ENCODE assay signal across 25 cellular contexts in genomic region chr15:65912235-65912634, GRCh38.
"Had no signal": no experiment of that assay in that cellular context is flagged by ENCODE, and none has a peak within 500 bp of the region (broad histone marks: within the 10 kb centered on the region; RNA-seq: fewer than 3 reads in every experiment).

No MANE protein-coding gene starts in this region.

- H3K36me3 Mint-ChIP-seq: activated CD4-positive, alpha-beta memory T cell treated with anti-CD3 and anti-CD28 coated beads for 36 hours; activated naive CD4-positive, alpha-beta T cell treated with anti-CD3 and anti-CD28 coated beads, Interleukin-2, amount 10 ng/mL, durations not matched to agents 7 days and 5 days; activated naive CD4-positive, alpha-beta T cell treated with anti-CD3 and anti-CD28 coated beads, Interleukin-2, amount 50 U/mL, for 72 hours; activated naive CD8-positive, alpha-beta T cell treated with anti-CD3 and anti-CD28 coated beads, Interleukin-2, amount 10 ng/mL, durations not matched to agents 7 days and 5 days had no signal

- DNase-seq: activated CD4-positive, alpha-beta memory T cell treated with anti-CD3 and anti-CD28 coated beads for 36 hours; activated CD4-positive, alpha-beta T cell treated with anti-CD3 and anti-CD28 coated beads, Interleukin-2, amount 10 ng/mL, durations not matched to agents 24 days and 14 days; activated CD8-positive, alpha-beta T cell treated with anti-CD3 and anti-CD28 coated beads, Interleukin-2, amount 10 ng/mL, durations not matched to agents 7 days and 5 days; activated gamma-delta T cell; activated naive CD4-positive, alpha-beta T cell; activated naive CD4-positive, alpha-beta T cell treated with anti-CD3 and anti-CD28 coated beads, Interleukin-2, amount 10 ng/mL, durations not matched to agents 7 days and 5 days; activated naive CD8-positive, alpha-beta T cell treated with anti-CD3 and anti-CD28 coated beads, Interleukin-2, amount 10 ng/mL, durations not matched to agents 7 days and 5 days; activated T-cell treated with anti-CD3 and anti-CD28 coated beads, Interleukin-2, amount 50 U/mL, for 4 hours; amniotic stem cell; anterior cingulate cortex; brain microvascular endothelial cell; caudate nucleus; effector CD8-positive, alpha-beta T cell; esophagus squamous epithelium; foreskin melanocyte; heart right ventricle; T-helper 1 cell; T-helper 17 cell; T1000 had no signal

- H3K9me3 ChIP-seq: esophagus squamous epithelium, gastroesophageal sphincter, heart right ventricle had no signal

- H3K27me3 Mint-ChIP-seq: activated CD4-positive, alpha-beta memory T cell treated with anti-CD3 and anti-CD28 coated beads for 36 hours; activated CD4-positive, alpha-beta T cell treated with anti-CD3 and anti-CD28 coated beads, Interleukin-2, amount 10 ng/mL, durations not matched to agents 24 days and 14 days; activated naive CD4-positive, alpha-beta T cell treated with anti-CD3 and anti-CD28 coated beads, Interleukin-2, amount 10 ng/mL, durations not matched to agents 7 days and 5 days; activated naive CD8-positive, alpha-beta T cell treated with anti-CD3 and anti-CD28 coated beads, Interleukin-2, amount 10 ng/mL, durations not matched to agents 7 days and 5 days; activated T-helper 17 cell treated with anti-CD3 and anti-CD28 coated beads, Interleukin-2, amount 50 U/mL, for 72 hours; T-helper 17 cell had no signal

- H3K27ac ChIP-seq: brain microvascular endothelial cell, epithelial cell of prostate, esophagus squamous epithelium, gastroesophageal sphincter, heart right ventricle, hepatocyte had no signal

- ATAC-seq: activated CD8-positive, alpha-beta T cell treated with anti-CD3 and anti-CD28 coated beads, Interleukin-2, amount 10 ng/mL, durations not matched to agents 7 days and 5 days; activated naive CD4-positive, alpha-beta T cell treated with anti-CD3 and anti-CD28 coated beads, Interleukin-2, amount 50 U/mL, for 72 hours; activated T-cell treated with anti-CD3 and anti-CD28 coated beads, Interleukin-2, amount 50 U/mL, for 4 hours; activated T-helper 17 cell treated with anti-CD3 and anti-CD28 coated beads, Interleukin-2, amount 50 U/mL, for 72 hours; gastroesophageal sphincter; heart right ventricle; T-helper 17 cell had no signal

- H3K27ac Mint-ChIP-seq: activated CD4-positive, alpha-beta memory T cell treated with anti-CD3 and anti-CD28 coated beads for 36 hours; activated CD4-positive, alpha-beta T cell treated with anti-CD3 and anti-CD28 coated beads, Interleukin-2, amount 10 ng/mL, durations not matched to agents 24 days and 14 days; activated CD8-positive, alpha-beta T cell treated with anti-CD3 and anti-CD28 coated beads, Interleukin-2, amount 10 ng/mL, durations not matched to agents 7 days and 5 days; activated naive CD4-positive, alpha-beta T cell treated with anti-CD3 and anti-CD28 coated beads, Interleukin-2, amount 10 ng/mL, durations not matched to agents 7 days and 5 days; activated naive CD4-positive, alpha-beta T cell treated with anti-CD3 and anti-CD28 coated beads, Interleukin-2, amount 50 U/mL, for 72 hours; activated naive CD8-positive, alpha-beta T cell treated with anti-CD3 and anti-CD28 coated beads, Interleukin-2, amount 10 ng/mL, durations not matched to agents 7 days and 5 days; activated T-helper 17 cell treated with anti-CD3 and anti-CD28 coated beads, Interleukin-2, amount 50 U/mL, for 72 hours; T-helper 17 cell; T-helper 2 cell treated with Interferon-gamma antibody and Interleukin-4, amounts not matched to agents 5 μg/mL and 100 μg/mL, for 36 hours had no signal

- H3K27me3 ChIP-seq: brain microvascular endothelial cell, esophagus squamous epithelium, gastroesophageal sphincter, heart right ventricle, hepatocyte had no signal

- H3K4me3 ChIP-seq: esophagus squamous epithelium, gastroesophageal sphincter, heart right ventricle, hepatocyte had no signal

- H3K9me3 Mint-ChIP-seq: activated CD4-positive, alpha-beta memory T cell treated with anti-CD3 and anti-CD28 coated beads for 36 hours; activated CD4-positive, alpha-beta T cell treated with anti-CD3 and anti-CD28 coated beads, Interleukin-2, amount 10 ng/mL, durations not matched to agents 24 days and 14 days; activated naive CD4-positive, alpha-beta T cell treated with anti-CD3 and anti-CD28 coated beads, Interleukin-2, amount 10 ng/mL, durations not matched to agents 7 days and 5 days; activated naive CD4-positive, alpha-beta T cell treated with anti-CD3 and anti-CD28 coated beads, Interleukin-2, amount 50 U/mL, for 72 hours; activated naive CD8-positive, alpha-beta T cell treated with anti-CD3 and anti-CD28 coated beads, Interleukin-2, amount 10 ng/mL, durations not matched to agents 7 days and 5 days; activated T-cell treated with anti-CD3 and anti-CD28 coated beads, Interleukin-2, amount 50 U/mL, for 4 hours; activated T-helper 17 cell treated with anti-CD3 and anti-CD28 coated beads, Interleukin-2, amount 50 U/mL, for 72 hours; T-helper 2 cell treated with Interferon-gamma antibody and Interleukin-4, amounts not matched to agents 5 μg/mL and 100 μg/mL, for 36 hours had no signal

- H3K4me3 Mint-ChIP-seq: activated CD4-positive, alpha-beta memory T cell treated with anti-CD3 and anti-CD28 coated beads for 36 hours; activated CD4-positive, alpha-beta T cell treated with anti-CD3 and anti-CD28 coated beads, Interleukin-2, amount 10 ng/mL, durations not matched to agents 24 days and 14 days; activated CD8-positive, alpha-beta T cell treated with anti-CD3 and anti-CD28 coated beads, Interleukin-2, amount 10 ng/mL, durations not matched to agents 7 days and 5 days; activated naive CD4-positive, alpha-beta T cell treated with anti-CD3 and anti-CD28 coated beads, Interleukin-2, amount 10 ng/mL, durations not matched to agents 7 days and 5 days; activated naive CD8-positive, alpha-beta T cell treated with anti-CD3 and anti-CD28 coated beads, Interleukin-2, amount 10 ng/mL, durations not matched to agents 7 days and 5 days; activated T-cell treated with anti-CD3 and anti-CD28 coated beads, Interleukin-2, amount 50 U/mL, for 4 hours; activated T-helper 17 cell treated with anti-CD3 and anti-CD28 coated beads, Interleukin-2, amount 50 U/mL, for 72 hours; T-helper 17 cell; T-helper 2 cell treated with Interferon-gamma antibody and Interleukin-4, amounts not matched to agents 5 μg/mL and 100 μg/mL, for 36 hours had no signal
